In the genomic region with DNA sequence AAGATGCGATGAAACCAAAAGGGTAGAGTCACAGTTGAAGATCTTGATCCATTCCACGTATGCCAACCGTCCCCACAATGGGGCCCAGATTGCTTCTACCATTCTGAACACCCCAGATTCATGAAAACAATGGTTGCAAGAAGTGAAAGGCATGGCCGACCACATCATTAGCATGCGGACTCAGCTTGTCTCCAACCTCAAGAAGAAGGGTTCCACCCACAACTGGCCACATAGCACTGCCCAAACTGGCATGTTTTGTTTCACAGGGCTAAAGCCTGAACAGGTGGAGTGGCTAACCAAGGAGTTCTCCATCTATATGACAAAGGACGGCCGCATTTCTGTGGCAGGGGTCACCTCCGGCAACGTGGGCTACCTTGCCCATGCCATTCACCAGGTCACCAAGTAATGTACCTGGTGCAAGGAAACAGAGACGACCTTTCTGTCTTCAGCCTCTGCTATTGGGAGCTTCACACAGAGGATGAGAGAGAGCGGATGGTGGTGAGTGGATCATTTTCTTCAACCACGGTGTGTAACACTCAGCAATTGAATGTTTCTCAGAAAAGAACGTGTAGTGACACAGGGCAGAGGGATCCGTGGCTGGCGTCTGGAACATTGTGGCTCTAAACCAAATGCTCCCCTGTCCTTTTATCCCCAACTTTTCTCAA, we compare ENCODE assay signal across 28 cellular contexts. TPM values are rescaled to one million over a fixed set of nuclear protein-coding genes. Genes with fewer than 3 reads are reported as not detected.
DNase-seq lines count a peak whose midpoint lies in the region; ATAC-seq and TF ChIP-seq lines count a peak whose summit lies in the region.
"Had no signal": no experiment of that assay in that cellular context is flagged by ENCODE, and none has a peak within 500 bp of the region (broad histone marks: within the 10 kb centered on the region; RNA-seq: fewer than 3 reads in every experiment).

No MANE protein-coding gene starts in this region.

- H3K36me3 Mint-ChIP-seq in activated CD4-positive, alpha-beta T cell treated with anti-CD3 and anti-CD28 coated beads for 36 hours (ENCODE audit: low read depth), result peaks cover 67% of the 10 kb centered on the region
- H3K36me3 Mint-ChIP-seq in CD8-positive, alpha-beta memory T cell, result peaks cover 3 to 30% (median 5%) of the 10 kb centered on the region in 3 donors
- H3K36me3 Mint-ChIP-seq in activated CD4-positive, alpha-beta memory T cell treated with anti-CD3 and anti-CD28 coated beads, Interleukin-2, amount 10 ng/mL, durations not matched to agents 7 days and 5 days (ENCODE audit: low read depth), result peaks cover 51% of the 10 kb centered on the region

- H3K4me1 Mint-ChIP-seq in activated CD4-positive, alpha-beta T cell treated with anti-CD3 and anti-CD28 coated beads for 36 hours, result peaks cover 54% of the 10 kb centered on the region
- peaks cover 54 to 86% (median 73%) of the 10 kb centered on the region in 3 donors for H3K4me1 Mint-ChIP-seq in CD8-positive, alpha-beta memory T cell
- H3K4me1 Mint-ChIP-seq in activated CD4-positive, alpha-beta memory T cell treated with anti-CD3 and anti-CD28 coated beads, Interleukin-2, amount 10 ng/mL, durations not matched to agents 7 days and 5 days, result peaks cover 57% of the 10 kb centered on the region

- H3K36me3 ChIP-seq in CD8-positive, alpha-beta memory T cell (ENCODE audit: insufficient read depth, low read length), result no peaks in the 10 kb centered on the region
- no peaks in the 10 kb centered on the region for H3K36me3 ChIP-seq in mucosa of descending colon (ENCODE audit: low read depth)
- H3K36me3 ChIP-seq: ascending aorta, BE2C, vagina had no signal

- CTCF ChIA-PET in activated CD4-positive, alpha-beta T cell treated with anti-CD3 and anti-CD28 coated beads for 36 hours (lab: Charles Lee), result interaction anchor here (0.5 to 1.1 kb wide), 5 partner anchors 8 to 454 kb away, joined by 3 read pairs; no protein-coding TSS in a partner anchor
- CTCF ChIA-PET in CD8-positive, alpha-beta memory T cell (lab: Charles Lee), result interaction anchor here (1.5 to 2.1 kb wide), 2 partner anchors 57 to 65 kb away, joined by 3 to 8 read pairs; no protein-coding TSS in a partner anchor
- CTCF ChIA-PET in activated CD4-positive, alpha-beta memory T cell treated with anti-CD3 and anti-CD28 coated beads, Interleukin-2, amount 10 ng/mL, durations not matched to agents 7 days and 5 days (lab: Charles Lee), result interaction anchor here (1.0 kb wide), 1 partner anchor 8 kb away, joined by 3 read pairs; no protein-coding TSS in a partner anchor

- intact Hi-C loops in activated CD4-positive, alpha-beta T cell treated with anti-CD3 and anti-CD28 coated beads for 36 hours (cut with DNase I, micrococcal nuclease), result no loop called here
- intact Hi-C loops in mucosa of descending colon (cut with DNase I, micrococcal nuclease) (no loop called here), Right ventricle myocardium superior (cut with DNase I) (no loop called here)

- H3K27ac Mint-ChIP-seq in activated CD4-positive, alpha-beta T cell treated with anti-CD3 and anti-CD28 coated beads for 36 hours, result peak overlapping the region; percentile 49
- H3K27ac Mint-ChIP-seq in CD8-positive, alpha-beta memory T cell, result peak overlapping the region in 7 of 8 donors; percentile 54 to 86 (median 79)
- H3K27ac Mint-ChIP-seq in activated CD4-positive, alpha-beta memory T cell treated with anti-CD3 and anti-CD28 coated beads, Interleukin-2, amount 10 ng/mL, durations not matched to agents 7 days and 5 days, result peak overlapping the region; percentile 45

- peaks cover 31% of the 10 kb centered on the region for H3K9me3 Mint-ChIP-seq in activated CD4-positive, alpha-beta T cell treated with anti-CD3 and anti-CD28 coated beads for 36 hours (ENCODE audit: low read depth)
- H3K9me3 Mint-ChIP-seq in CD8-positive, alpha-beta memory T cell, result peaks cover 2 to 12% (median 5%) of the 10 kb centered on the region in 5 donors
- peaks cover 29% of the 10 kb centered on the region for H3K9me3 Mint-ChIP-seq in activated CD4-positive, alpha-beta memory T cell treated with anti-CD3 and anti-CD28 coated beads, Interleukin-2, amount 10 ng/mL, durations not matched to agents 7 days and 5 days

- POLR2A ChIA-PET in activated CD4-positive, alpha-beta T cell treated with anti-CD3 and anti-CD28 coated beads for 36 hours (lab: Charles Lee), result interaction anchor here (0.8 to 1.0 kb wide), 2 partner anchors 28 to 75 kb away, joined by 3 read pairs; no protein-coding TSS in a partner anchor
- POLR2A ChIA-PET in CD8-positive, alpha-beta memory T cell (lab: Charles Lee), result interaction anchor here (1.2 kb wide), 1 partner anchor 8 kb away, joined by 3 read pairs; no protein-coding TSS in a partner anchor
- POLR2A ChIA-PET in activated CD4-positive, alpha-beta memory T cell treated with anti-CD3 and anti-CD28 coated beads, Interleukin-2, amount 10 ng/mL, durations not matched to agents 7 days and 5 days (lab: Charles Lee), result interaction anchor here (1.0 kb wide), 1 partner anchor 27 kb away, joined by 3 read pairs; the partner anchor contains the start of gene CLEC2D

- H3K4me1 ChIP-seq in CD8-positive, alpha-beta memory T cell (ENCODE audit: insufficient read depth, low read length), result peaks cover 41% of the 10 kb centered on the region
- no peaks in the 10 kb centered on the region for H3K4me1 ChIP-seq in mucosa of descending colon (ENCODE audit: low read depth)
- H3K4me1 ChIP-seq: BE2C had no signal

- no peaks in the 10 kb centered on the region for H3K27me3 ChIP-seq in CD8-positive, alpha-beta memory T cell (ENCODE audit: insufficient read depth, low read length, poor library complexity, severe bottlenecking)
- H3K27me3 ChIP-seq: ascending aorta, BE2C, vagina had no signal

- no peaks in the 10 kb centered on the region for H3K9me3 ChIP-seq in CD8-positive, alpha-beta memory T cell (ENCODE audit: low read length)
- H3K9me3 ChIP-seq in mucosa of descending colon, result no peaks in the 10 kb centered on the region
- H3K9me3 ChIP-seq: ascending aorta, BE2C, vagina had no signal

- no peak overlapping the region for H3K27ac ChIP-seq in CD8-positive, alpha-beta memory T cell (ENCODE audit: low read depth, low read length)
- H3K27ac ChIP-seq: ascending aorta, vagina had no signal

- no peaks in the 10 kb centered on the region for H3K27me3 Mint-ChIP-seq in activated CD4-positive, alpha-beta T cell treated with anti-CD3 and anti-CD28 coated beads for 36 hours
- H3K27me3 Mint-ChIP-seq in CD8-positive, alpha-beta memory T cell, result peaks cover 0 to under 1% of the 10 kb centered on the region in 2 donors
- H3K27me3 Mint-ChIP-seq in activated CD4-positive, alpha-beta memory T cell treated with anti-CD3 and anti-CD28 coated beads, Interleukin-2, amount 10 ng/mL, durations not matched to agents 7 days and 5 days, result no peaks in the 10 kb centered on the region

- no peak overlapping the region for H3K4me3 ChIP-seq in CD8-positive, alpha-beta memory T cell (ENCODE audit: low read length)
- H3K4me3 ChIP-seq in mucosa of descending colon, result no peak overlapping the region
- H3K4me3 ChIP-seq: ascending aorta, K562, vagina had no signal

- H3K4me3 Mint-ChIP-seq in activated CD4-positive, alpha-beta T cell treated with anti-CD3 and anti-CD28 coated beads for 36 hours, result no peak overlapping the region
- H3K4me3 Mint-ChIP-seq in CD8-positive, alpha-beta memory T cell, result peak overlapping the region in 4 of 7 donors; percentile 34 to 81 (median 56)
- H3K4me3 Mint-ChIP-seq in activated CD4-positive, alpha-beta memory T cell treated with anti-CD3 and anti-CD28 coated beads, Interleukin-2, amount 10 ng/mL, durations not matched to agents 7 days and 5 days, result no peak overlapping the region

- no peak for DNase-seq in activated CD4-positive, alpha-beta T cell treated with anti-CD3 and anti-CD28 coated beads for 36 hours
- DNase-seq in activated CD4-positive, alpha-beta T cell treated with anti-CD3 and anti-CD28 coated beads, Interleukin-2, amount 50 U/mL, for 48 hours, result no peak
- no peak for DNase-seq in CD8-positive, alpha-beta memory T cell
- no peak for DNase-seq in activated CD4-positive, alpha-beta memory T cell treated with anti-CD3 and anti-CD28 coated beads, Interleukin-2, amount 10 ng/mL, durations not matched to agents 7 days and 5 days
- peak in 1 of 3 donors; percentile 21 for DNase-seq in mucosa of descending colon
- no peak for DNase-seq in Right ventricle myocardium superior
- DNase-seq: activated effector memory CD4-positive, alpha-beta T cell treated with anti-CD3 and anti-CD28 coated beads, Interleukin-2, amount 50 U/mL, for 16 hours; BE2C; effector CD4-positive, alpha-beta T cell; EL; foreskin melanocyte; hippocampal formation; islet precursor cell; NCI-H1694; NCI-H2171 treated with DMSO at 0.1 percent for 48 hours; NCI-H69; nucleus accumbens; retina; SHP77; stimulated activated CD4-positive, alpha-beta T cell treated with anti-CD3 and anti-CD28 coated beads, Interleukin-12 subunit alpha, Interleukin-12 subunit beta, amount 100 ng/mL, for 4 hours; substantia nigra; SW 1271 had no signal

- ATAC-seq in activated CD4-positive, alpha-beta T cell treated with anti-CD3 and anti-CD28 coated beads for 36 hours, result no peak
- peak; percentile 43 for ATAC-seq in mucosa of descending colon
- ATAC-seq in HG02678 (IDR thresholded peaks at IDR 0.05; ENCODE audit: unreplicated experiment), result no peak
- ATAC-seq in Right ventricle myocardium superior (ENCODE audit: poor library complexity), result no peak
- ATAC-seq in GM18502 (IDR thresholded peaks at IDR 0.05; ENCODE audit: poor library complexity, unreplicated experiment), result no peak
- ATAC-seq: K562 had no signal

- TF ChIP-seq CTCF in mucosa of descending colon (IDR thresholded peaks at IDR 0.05), result no peak

RNA-seq across cellular contexts. Expression of gene CLEC2D, which starts 26.8 kb away (rescaled TPM):
- 100 to 1,000 TPM; 190 to 212 TPM for total RNA-seq in activated CD4-positive, alpha-beta T cell treated with anti-CD3 and anti-CD28 coated beads for 36 hours
- total RNA-seq in CD8-positive, alpha-beta memory T cell, result 100 to 1,000 TPM; 320 to 340 TPM
- 311 TPM for polyA plus RNA-seq in CD8-positive, alpha-beta memory T cell
- 100 to 1,000 TPM; 446 to 449 TPM for total RNA-seq in activated CD4-positive, alpha-beta memory T cell treated with anti-CD3 and anti-CD28 coated beads, Interleukin-2, amount 10 ng/mL, durations not matched to agents 7 days and 5 days
- total RNA-seq in mucosa of descending colon, result 10 to 100 TPM in 1 of 3 donors, 1 to 10 TPM in 2; 7.1 to 10.1 (median 7.2) TPM
- total RNA-seq in Right ventricle myocardium superior, result 4.5 TPM
- total RNA-seq: ascending aorta had no signal

RNA-seq across cellular contexts. Expression of gene KLRB1, which starts 35.0 kb away (rescaled TPM):
- under 1 TPM; 0.40 to 0.87 TPM for total RNA-seq in activated CD4-positive, alpha-beta T cell treated with anti-CD3 and anti-CD28 coated beads for 36 hours
- total RNA-seq in CD8-positive, alpha-beta memory T cell, result 1 to 10 TPM; 7.6 TPM
- polyA plus RNA-seq in CD8-positive, alpha-beta memory T cell, result 249 TPM
- total RNA-seq in activated CD4-positive, alpha-beta memory T cell treated with anti-CD3 and anti-CD28 coated beads, Interleukin-2, amount 10 ng/mL, durations not matched to agents 7 days and 5 days, result 10 to 100 TPM; 17.4 to 19.4 TPM
- 1 to 10 TPM; 1.5 to 2.1 (median 1.7) TPM for total RNA-seq in mucosa of descending colon
- not detected for total RNA-seq in Right ventricle myocardium superior
- total RNA-seq: ascending aorta, K562, OCI-LY7 had no signal
- polyA plus RNA-seq: K562 had no signal

Comparison
In these comparisons a context has a peak if more than half of its experiments do, and no peak if none do; other contexts are left out.
1. H3K4me3 Mint-ChIP-seq: peak in CD8-positive, alpha-beta memory T cell (4 of 7); none in activated CD4-positive, alpha-beta T cell treated with anti-CD3 and anti-CD28 coated beads for 36 hours (single experiment) and activated CD4-positive, alpha-beta memory T cell treated with anti-CD3 and anti-CD28 coated beads, Interleukin-2, amount 10 ng/mL, durations not matched to agents 7 days and 5 days (single experiment).
2. RNA of gene CLEC2D, which starts 26.8 kb away (total RNA-seq): 446 to 449 TPM in activated CD4-positive, alpha-beta memory T cell treated with anti-CD3 and anti-CD28 coated beads, Interleukin-2, amount 10 ng/mL, durations not matched to agents 7 days and 5 days, 320 to 340 TPM in CD8-positive, alpha-beta memory T cell and 190 to 212 TPM in activated CD4-positive, alpha-beta T cell treated with anti-CD3 and anti-CD28 coated beads for 36 hours; 7.1 to 10.1 TPM in mucosa of descending colon and 4.5 TPM in Right ventricle myocardium superior (single experiment); every median in the first group is over 10 times any median in the second.
3. Peak in every context shown above with its lines, with median percentiles within 50 percentile points of each other: H3K27ac Mint-ChIP-seq.